8 cellular contexts compared by ENCODE assay signal in genomic region chr5:93621340-93621872, GRCh38. TPM values are rescaled to one million over a fixed set of nuclear protein-coding genes. Genes with fewer than 3 reads are reported as not detected.
A peak's percentile ranks its signal among the peaks of the same experiment; 100 is the strongest.
DNase-seq lines count a peak whose midpoint lies in the region; ATAC-seq and TF ChIP-seq lines count a peak whose summit lies in the region.

No MANE protein-coding gene starts in this region.

- 31 to 40% methylated on average over 32 to 42 of the region's 42 CpGs for WGBS in GM23248 (ENCODE audit: low coverage in 1 of 2, low lambda C conversion rate in 2 of 2, missing lambda C conversion rate in 2 of 2), 2 experiments

- peaks cover 21% of the 10 kb centered on the region for H3K4me1 ChIP-seq in CD8-positive, alpha-beta T cell (ENCODE audit: insufficient read depth, low read length)
- H3K4me1 ChIP-seq in GM23248 (ENCODE audit: insufficient read depth): peaks cover 5% of the 10 kb centered on the region; the same call in 1 of the 2 replicates
- H3K4me1 ChIP-seq in naive thymus-derived CD4-positive, alpha-beta T cell (ENCODE audit: control insufficient read depth in 2 of 2, insufficient read depth in 2 of 2, low read length in 2 of 2): peaks cover 7 to 14% of the 10 kb centered on the region in 2 donors

- H3K27ac ChIP-seq in CD8-positive, alpha-beta T cell (ENCODE audit: low read depth, low read length): no peak overlapping the region
- peak overlapping the region; percentile 51; the same call in 1 of the 2 replicates for H3K27ac ChIP-seq in GM23248
- no peak overlapping the region for H3K27ac ChIP-seq in naive thymus-derived CD4-positive, alpha-beta T cell (ENCODE audit: low read depth, low read length)

- no peak for TF ChIP-seq CTCF in CD8-positive, alpha-beta T cell (IDR thresholded peaks at IDR 0.05)
- TF ChIP-seq CTCF in fibroblast of the aortic adventitia (IDR thresholded peaks at IDR 0.05; ENCODE audit: insufficient read depth, low read length): no peak

- H3K9me2 ChIP-seq in GM23248 (ENCODE audit: insufficient read depth): no peaks in the 10 kb centered on the region

- peaks cover 6% of the 10 kb centered on the region for H3K27me3 Mint-ChIP-seq in CD8-positive, alpha-beta T cell (ENCODE audit: low read depth)
- peaks cover 34% of the 10 kb centered on the region for H3K27me3 Mint-ChIP-seq in activated CD4-positive, alpha-beta memory T cell treated with anti-CD3 and anti-CD28 coated beads, Interleukin-2, amount 10 ng/mL, durations not matched to agents 7 days and 5 days
- peaks cover 13 to 61% (median 18%) of the 10 kb centered on the region in 5 donors for H3K27me3 Mint-ChIP-seq in naive thymus-derived CD4-positive, alpha-beta T cell

- POLR2A ChIA-PET in CD8-positive, alpha-beta T cell (lab: Charles Lee): no interaction called here
- POLR2A ChIA-PET in activated CD4-positive, alpha-beta memory T cell treated with anti-CD3 and anti-CD28 coated beads, Interleukin-2, amount 10 ng/mL, durations not matched to agents 7 days and 5 days (lab: Charles Lee): no interaction called here
- POLR2A ChIA-PET in naive thymus-derived CD4-positive, alpha-beta T cell (lab: Charles Lee): interaction anchor here (0.7 kb wide), 1 partner anchor 23 kb away, joined by 3 read pairs; no protein-coding TSS in a partner anchor

- H2AFZ ChIP-seq in GM23248: peak overlapping the region; percentile 56; the same call in 1 of the 2 replicates

- no peaks in the 10 kb centered on the region for H3K9me3 Mint-ChIP-seq in CD8-positive, alpha-beta T cell
- no peaks in the 10 kb centered on the region for H3K9me3 Mint-ChIP-seq in activated CD4-positive, alpha-beta memory T cell treated with anti-CD3 and anti-CD28 coated beads, Interleukin-2, amount 10 ng/mL, durations not matched to agents 7 days and 5 days
- peaks cover 0 to 3% (median 0%) of the 10 kb centered on the region in 11 donors for H3K9me3 Mint-ChIP-seq in naive thymus-derived CD4-positive, alpha-beta T cell

- H4K20me1 ChIP-seq in GM23248 (ENCODE audit: insufficient read depth): no peaks in the 10 kb centered on the region

- peak overlapping the region; percentile 71 for H3K4me3 Mint-ChIP-seq in CD8-positive, alpha-beta T cell
- H3K4me3 Mint-ChIP-seq in activated CD4-positive, alpha-beta memory T cell treated with anti-CD3 and anti-CD28 coated beads, Interleukin-2, amount 10 ng/mL, durations not matched to agents 7 days and 5 days: peak overlapping the region; percentile 54
- peak overlapping the region; percentile 44 to 93 (median 82) for H3K4me3 Mint-ChIP-seq in naive thymus-derived CD4-positive, alpha-beta T cell

- no peaks in the 10 kb centered on the region for H3K36me3 ChIP-seq in CD8-positive, alpha-beta T cell (ENCODE audit: insufficient read depth, low read length)
- no peaks in the 10 kb centered on the region for H3K36me3 ChIP-seq in GM23248 (ENCODE audit: low read depth)
- no peaks in the 10 kb centered on the region for H3K36me3 ChIP-seq in naive thymus-derived CD4-positive, alpha-beta T cell (ENCODE audit: control insufficient read depth in 2 of 3, insufficient read depth in 3 of 3, low read length in 3 of 3)

- peak in 1 of 7 experiments; percentile 28 for DNase-seq in CD8-positive, alpha-beta T cell
- DNase-seq in GM23248 (no peak), NCI-H1930 (lab: John Stamatoyannopoulos, UW) (peak; percentile 64 to 79), fibroblast of the aortic adventitia (ENCODE audit: low read depth) (no peak), SIG-M5 treated with dmso at 0.1 percent for 504 hours (lab: John Stamatoyannopoulos, UW; ENCODE audit: unreplicated experiment) (no peak), NAMALWA (ENCODE audit: low spot score) (no peak)
- no peak for DNase-seq in activated CD4-positive, alpha-beta memory T cell treated with anti-CD3 and anti-CD28 coated beads, Interleukin-2, amount 10 ng/mL, durations not matched to agents 7 days and 5 days
- DNase-seq in naive thymus-derived CD4-positive, alpha-beta T cell: peak in 2 of 9 donors; percentile 21 to 24

- H3K9ac ChIP-seq in GM23248: peak overlapping the region; percentile 73; the same call in 1 of the 2 replicates

- no peak overlapping the region for H3K27ac Mint-ChIP-seq in CD8-positive, alpha-beta T cell
- no peak overlapping the region for H3K27ac Mint-ChIP-seq in activated CD4-positive, alpha-beta memory T cell treated with anti-CD3 and anti-CD28 coated beads, Interleukin-2, amount 10 ng/mL, durations not matched to agents 7 days and 5 days
- peak overlapping the region in 4 of 9 donors; percentile 6 to 49 (median 43) for H3K27ac Mint-ChIP-seq in naive thymus-derived CD4-positive, alpha-beta T cell

- intact Hi-C loops in CD8-positive, alpha-beta T cell (cut with DNase I, micrococcal nuclease): loop anchor here in 1 of 2 experiments (1.0 to 10.0 kb wide), 3 partner anchors 10 to 493 kb away; partner anchors contain the start of genes NR2F1 and NR2F1-AS1
- intact Hi-C loops in naive thymus-derived CD4-positive, alpha-beta T cell (cut with micrococcal nuclease): no loop called here

- peaks cover 18% of the 10 kb centered on the region for H3F3A ChIP-seq in GM23248 (ENCODE audit: insufficient read depth)

- peak overlapping the region; percentile 37 for H3K4me2 ChIP-seq in GM23248 (ENCODE audit: unreplicated experiment)

- H3K27me3 ChIP-seq in CD8-positive, alpha-beta T cell (ENCODE audit: insufficient read depth, low read length): no peaks in the 10 kb centered on the region
- H3K27me3 ChIP-seq in GM23248 (replicated peaks; ENCODE audit: insufficient read depth): no peaks in the 10 kb centered on the region
- no peaks in the 10 kb centered on the region for H3K27me3 ChIP-seq in naive thymus-derived CD4-positive, alpha-beta T cell (ENCODE audit: control insufficient read depth in 2 of 2, insufficient read depth in 2 of 2, low read length in 2 of 2)

- ATAC-seq in CD8-positive, alpha-beta T cell: no peak
- no peak for ATAC-seq in naive thymus-derived CD4-positive, alpha-beta T cell

- CTCF ChIA-PET in CD8-positive, alpha-beta T cell (lab: Charles Lee): interaction anchor here (3.1 kb wide), 1 partner anchor 180 kb away, joined by 9 read pairs; no protein-coding TSS in a partner anchor
- CTCF ChIA-PET in activated CD4-positive, alpha-beta memory T cell treated with anti-CD3 and anti-CD28 coated beads, Interleukin-2, amount 10 ng/mL, durations not matched to agents 7 days and 5 days (lab: Charles Lee): interaction anchor here (0.5 to 2.8 kb wide), 7 partner anchors 9 to 179 kb away, joined by 3 to 21 read pairs (median 3); partner anchors contain the start of gene NR2F1
- CTCF ChIA-PET in naive thymus-derived CD4-positive, alpha-beta T cell (lab: Charles Lee): no interaction called here

- H3K79me2 ChIP-seq in GM23248 (ENCODE audit: insufficient read depth): no peaks in the 10 kb centered on the region

- H3K4me3 ChIP-seq in CD8-positive, alpha-beta T cell (ENCODE audit: low read depth, low read length): peak overlapping the region; percentile 35
- peak overlapping the region; percentile 78 for H3K4me3 ChIP-seq in GM23248
- peak overlapping the region; percentile 69 for H3K4me3 ChIP-seq in fibroblast of the aortic adventitia (ENCODE audit: low read depth, low read length)
- H3K4me3 ChIP-seq in naive thymus-derived CD4-positive, alpha-beta T cell (ENCODE audit: low read length): peak overlapping the region; percentile 31

- no peaks in the 10 kb centered on the region for H3K9me3 ChIP-seq in CD8-positive, alpha-beta T cell (ENCODE audit: low read length)
- no peaks in the 10 kb centered on the region for H3K9me3 ChIP-seq in GM23248 (ENCODE audit: low read depth)
- no peaks in the 10 kb centered on the region for H3K9me3 ChIP-seq in naive thymus-derived CD4-positive, alpha-beta T cell (ENCODE audit: control insufficient read depth in 2 of 3, low read length in 3 of 3)

- H3K4me1 Mint-ChIP-seq in CD8-positive, alpha-beta T cell (ENCODE audit: low read depth): peaks cover 23% of the 10 kb centered on the region
- H3K4me1 Mint-ChIP-seq in activated CD4-positive, alpha-beta memory T cell treated with anti-CD3 and anti-CD28 coated beads, Interleukin-2, amount 10 ng/mL, durations not matched to agents 7 days and 5 days: peaks cover 21% of the 10 kb centered on the region
- H3K4me1 Mint-ChIP-seq in naive thymus-derived CD4-positive, alpha-beta T cell: peaks cover 10 to 23% (median 21%) of the 10 kb centered on the region in 7 donors

- H3K36me3 Mint-ChIP-seq in CD8-positive, alpha-beta T cell: peaks cover 4% of the 10 kb centered on the region
- peaks cover 4% of the 10 kb centered on the region for H3K36me3 Mint-ChIP-seq in activated CD4-positive, alpha-beta memory T cell treated with anti-CD3 and anti-CD28 coated beads, Interleukin-2, amount 10 ng/mL, durations not matched to agents 7 days and 5 days (ENCODE audit: low read depth)
- peaks cover 0 to 6% (median 3%) of the 10 kb centered on the region in 5 donors for H3K36me3 Mint-ChIP-seq in naive thymus-derived CD4-positive, alpha-beta T cell

- in situ Hi-C loops in GM23248 (cut with MboI): no loop called here

RNA-seq across cellular contexts. Expression of gene NR2F1, which starts 38.4 kb away (rescaled TPM):
- not detected for total RNA-seq in CD8-positive, alpha-beta T cell
- 14.3 and 17.1 TPM in 2 replicates for total RNA-seq in GM23248 (2014; rRNA removed; shearing (Covaris generic))
- polyA plus RNA-seq in GM23248 (2016; fragmentation: Nextera tagmentation; extraction: Ambion mirVana): 4.5 and 5.6 TPM in 2 replicates
- total RNA-seq in activated CD4-positive, alpha-beta memory T cell treated with anti-CD3 and anti-CD28 coated beads, Interleukin-2, amount 10 ng/mL, durations not matched to agents 7 days and 5 days: not detected
- total RNA-seq in fibroblast of the aortic adventitia (ENCODE audit: low replicate concordance): 8.0 and 20.5 TPM in 2 replicates
- total RNA-seq in naive thymus-derived CD4-positive, alpha-beta T cell: not detected
- not detected for polyA plus RNA-seq in naive thymus-derived CD4-positive, alpha-beta T cell

RNA-seq across cellular contexts. Expression of gene NR2F1-AS1, which starts 40.4 kb away (rescaled TPM):
- not detected for total RNA-seq in CD8-positive, alpha-beta T cell
- 8.3 and 13.4 TPM in 2 replicates for total RNA-seq in GM23248 (2014; rRNA removed; shearing (Covaris generic))
- polyA plus RNA-seq in GM23248 (2016; fragmentation: Nextera tagmentation; extraction: Ambion mirVana): 33.7 and 36.0 TPM in 2 replicates
- total RNA-seq in activated CD4-positive, alpha-beta memory T cell treated with anti-CD3 and anti-CD28 coated beads, Interleukin-2, amount 10 ng/mL, durations not matched to agents 7 days and 5 days: not detected
- 11.8 and 23.7 TPM in 2 replicates for total RNA-seq in fibroblast of the aortic adventitia (ENCODE audit: low replicate concordance)
- not detected for total RNA-seq in naive thymus-derived CD4-positive, alpha-beta T cell
- not detected for polyA plus RNA-seq in naive thymus-derived CD4-positive, alpha-beta T cell

Comparison
In these comparisons a context has a peak if more than half of its experiments do, and no peak if none do; other contexts are left out.
1. DNase-seq: peak in NCI-H1930 (2 of 2); none in GM23248 (single experiment), activated CD4-positive, alpha-beta memory T cell treated with anti-CD3 and anti-CD28 coated beads, Interleukin-2, amount 10 ng/mL, durations not matched to agents 7 days and 5 days (single experiment), fibroblast of the aortic adventitia (single experiment), SIG-M5 treated with dmso at 0.1 percent for 504 hours (single experiment) and NAMALWA (single experiment).
2. Peak in every context shown above with its lines, with median percentiles within 50 percentile points of each other: H3K4me3 ChIP-seq and H3K4me3 Mint-ChIP-seq.